Comparison of ENCODE assay signal across 8 cellular contexts in the genomic region with DNA sequence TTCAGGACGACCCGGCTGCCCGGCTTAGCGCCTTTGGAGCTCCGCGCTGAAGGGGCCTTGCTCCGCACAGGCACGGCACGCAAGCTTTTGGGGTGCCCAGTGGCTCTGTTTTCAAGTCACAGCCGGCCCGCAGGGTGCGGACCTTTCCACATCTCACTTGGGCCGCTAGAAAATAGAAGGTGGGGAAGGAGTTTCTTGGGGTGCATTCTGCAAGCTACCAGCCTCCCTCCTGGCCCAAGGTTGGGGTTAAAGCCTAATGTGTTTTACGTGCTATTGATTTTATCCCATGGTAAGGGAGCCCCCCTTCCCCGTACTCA. TPM values are rescaled to one million over a fixed set of nuclear protein-coding genes. Genes with fewer than 3 reads are reported as not detected.
DNase-seq lines count a peak whose midpoint lies in the region; ATAC-seq, FAIRE-seq and TF ChIP-seq lines count a peak whose summit lies in the region.

No MANE protein-coding gene starts in this region.

- TF ChIP-seq CTCF in kidney epithelial cell (IDR thresholded peaks at IDR 0.05; ENCODE audit: insufficient read depth, low read length, poor library complexity, severe bottlenecking) (no peak), thyroid gland (IDR thresholded peaks at IDR 0.05) (no peak), D721Med (IDR thresholded peaks at IDR 0.05; ENCODE audit: insufficient read depth, missing control alignments) (no peak)

- peaks cover 18 to 26% of the 10 kb centered on the region in 2 donors for H3K4me1 ChIP-seq in thyroid gland

- ATAC-seq in GM18505 (IDR thresholded peaks at IDR 0.05; ENCODE audit: unreplicated experiment) (peak; percentile 34), HG03103 (IDR thresholded peaks at IDR 0.05; ENCODE audit: low read depth, unreplicated experiment) (peak; percentile 21)

- peaks cover 17% of the 10 kb centered on the region for H3K36me3 Mint-ChIP-seq in activated naive CD8-positive, alpha-beta T cell treated with anti-CD3 and anti-CD28 coated beads for 36 hours

- H3K27ac ChIP-seq in thyroid gland, result peak overlapping the region; percentile 90 to 94 (median 92)

- intact Hi-C loops in thyroid gland (cut with DNase I), result no loop called here

- H3K4me3 Mint-ChIP-seq in activated naive CD8-positive, alpha-beta T cell treated with anti-CD3 and anti-CD28 coated beads for 36 hours, result peak overlapping the region; percentile 79

- peak overlapping the region; percentile 86 for H3K4me3 ChIP-seq in kidney epithelial cell (ENCODE audit: low read depth, low read length)
- peak overlapping the region; percentile 91 to 98 (median 92) for H3K4me3 ChIP-seq in thyroid gland (replicated peaks in 1 of 3)

- 1% methylated on average over 9 to 15 of the region's 15 CpGs for WGBS in thyroid gland, 2 donors

- peaks cover 23% of the 10 kb centered on the region for H3K4me1 Mint-ChIP-seq in activated naive CD8-positive, alpha-beta T cell treated with anti-CD3 and anti-CD28 coated beads for 36 hours

- no peak for TF ChIP-seq POLR2A in GM18505 (IDR thresholded peaks at IDR 0.05; ENCODE audit: borderline replicate concordance, extremely low read depth, insufficient read depth, insufficient read length)
- no peak for TF ChIP-seq POLR2A in thyroid gland (IDR thresholded peaks at IDR 0.05)

- H3K27me3 ChIP-seq in kidney epithelial cell (ENCODE audit: control insufficient read depth, insufficient read depth, low read length) (no peaks in the 10 kb centered on the region), thyroid gland (no peaks in the 10 kb centered on the region)

- FAIRE-seq in D721Med (lab: Jason Lieb, UNC), result no peak

- DNase-seq in activated naive CD8-positive, alpha-beta T cell treated with anti-CD3 and anti-CD28 coated beads for 36 hours, result no peak
- no peak for DNase-seq in kidney epithelial cell (ENCODE audit: low read depth)
- no peak for DNase-seq in thyroid gland
- DNase-seq in D721Med (ENCODE audit: insufficient read length, low spot score), result no peak
- no peak for DNase-seq in activated CD8-positive, alpha-beta memory T cell treated with anti-CD3 and anti-CD28 coated beads, Interleukin-2, amount 50 U/mL, for 48 hours
- DNase-seq in HCEC 1CT, result no peak

- no peaks in the 10 kb centered on the region for H3K36me3 ChIP-seq in kidney epithelial cell (ENCODE audit: control insufficient read depth, insufficient read depth, low read length)
- H3K36me3 ChIP-seq in thyroid gland, result peaks cover 0 to 9% of the 10 kb centered on the region in 2 donors

- H3K27ac Mint-ChIP-seq in activated naive CD8-positive, alpha-beta T cell treated with anti-CD3 and anti-CD28 coated beads for 36 hours, result peak overlapping the region; percentile 87

- H3K9me3 ChIP-seq in thyroid gland, result no peaks in the 10 kb centered on the region

- H3K9me3 Mint-ChIP-seq in activated naive CD8-positive, alpha-beta T cell treated with anti-CD3 and anti-CD28 coated beads for 36 hours, result no peaks in the 10 kb centered on the region

- no peaks in the 10 kb centered on the region for H3K27me3 Mint-ChIP-seq in activated naive CD8-positive, alpha-beta T cell treated with anti-CD3 and anti-CD28 coated beads for 36 hours

RNA-seq across cellular contexts. Expression of a gene that starts 0.6 kb away (rescaled TPM):
- 10 to 100 TPM; 16.6 to 16.7 TPM for total RNA-seq in activated naive CD8-positive, alpha-beta T cell treated with anti-CD3 and anti-CD28 coated beads for 36 hours
- total RNA-seq in kidney epithelial cell (11.7 and 14.5 TPM in 2 replicates), thyroid gland (10 to 100 TPM; 17.9 to 19.7 (median 18.7) TPM)

RNA-seq across cellular contexts. Expression of a gene that starts 0.6 kb away (rescaled TPM):
- 10 to 100 TPM; 21.4 to 21.9 TPM for total RNA-seq in activated naive CD8-positive, alpha-beta T cell treated with anti-CD3 and anti-CD28 coated beads for 36 hours
- total RNA-seq in kidney epithelial cell (11.3 and 11.4 TPM in 2 replicates), thyroid gland (10 to 100 TPM in 3 of 4 donors, 1 to 10 TPM in 1; 9.8 to 21.1 (median 19.7) TPM)
